17 cellular contexts compared by ENCODE assay signal in genomic region chr5:114782869-114783268, GRCh38.
A peak's percentile ranks its signal among the peaks of the same experiment; 100 is the strongest.
DNase-seq lines count a peak whose midpoint lies in the region; ATAC-seq and TF ChIP-seq lines count a peak whose summit lies in the region.
"Had no signal": no experiment of that assay in that cellular context is flagged by ENCODE, and none has a peak within 500 bp of the region (broad histone marks: within the 10 kb centered on the region; RNA-seq: fewer than 3 reads in every experiment).

No MANE protein-coding gene starts in this region.

- no peak overlapping the region for H3K4me3 ChIP-seq in fibroblast of mammary gland (ENCODE audit: control insufficient read depth, low read depth, low read length)
- no peak overlapping the region for H3K4me3 ChIP-seq in right lobe of liver
- H3K4me3 ChIP-seq in aorta (ENCODE audit: low read length in 2 of 2): no peak overlapping the region
- H3K4me3 ChIP-seq: K562 had no signal

- H3K36me3 ChIP-seq in right lobe of liver: no peaks in the 10 kb centered on the region
- no peaks in the 10 kb centered on the region for H3K36me3 ChIP-seq in aorta (ENCODE audit: control insufficient read depth in 1 of 2, insufficient read depth in 2 of 2, low read length in 1 of 2)

- no peak for TF ChIP-seq POLR2A in right lobe of liver (IDR thresholded peaks at IDR 0.05)

- H3K4me1 ChIP-seq in right lobe of liver (no peaks in the 10 kb centered on the region), aorta (ENCODE audit: control insufficient read depth in 1 of 2, insufficient read depth in 2 of 2, low read length in 2 of 2) (peaks cover 0 to 3% of the 10 kb centered on the region in 2 donors)

- H3K27me3 ChIP-seq in right lobe of liver (no peaks in the 10 kb centered on the region), aorta (ENCODE audit: control insufficient read depth in 1 of 2, insufficient read depth in 2 of 2, low read length in 1 of 2) (no peaks in the 10 kb centered on the region)

- intact Hi-C loops in right lobe of liver (cut with DNase I): no loop called here
- intact Hi-C loops in aorta (cut with DNase I): no loop called here

- WGBS in right lobe of liver (ENCODE audit: insufficient coverage, low coverage, low lambda C conversion rate, missing lambda C conversion rate): no CpG with 5 or more reads among the region's 8 CpGs
- 12 to 17% methylated on average over 8 of the region's 8 CpGs for WGBS in aorta, 2 donors

- H3K9me3 ChIP-seq in right lobe of liver: no peaks in the 10 kb centered on the region
- no peaks in the 10 kb centered on the region for H3K9me3 ChIP-seq in aorta (ENCODE audit: control insufficient read depth, low read length)

- TF ChIP-seq CTCF in fibroblast of mammary gland (conservative IDR thresholded peaks at IDR 0.05; ENCODE audit: control insufficient read depth, insufficient read depth, low read depth, low read length) (no peak), right lobe of liver (IDR thresholded peaks at IDR 0.05) (peak in 2 of 4 donors; percentile 5 to 9)

- ATAC-seq in right lobe of liver: peak in 2 of 4 donors; percentile 18 to 56
- ATAC-seq in aorta (ENCODE audit: low FRiP score): no peak
- ATAC-seq: K562; stimulated activated naive B cell treated with anti-CD40 and anti-IgM and Interleukin-4, amounts not matched to agents 10 μg/mL and 1 μg/mL and 100 μg/mL, for 72 hours had no signal

- peak; percentile 11 for DNase-seq in DMS53 (lab: John Stamatoyannopoulos, UW)
- no peak for DNase-seq in DMS53 treated with DMSO at 0.1 percent for 48 hours (lab: John Stamatoyannopoulos, UW; ENCODE audit: unreplicated experiment)
- DNase-seq in fibroblast of mammary gland (ENCODE audit: low read depth): peak; percentile 21
- DNase-seq in right lobe of liver: peak in 2 of 3 donors; percentile 30 to 48
- DNase-seq in aorta: peak; percentile 74 to 87
- DNase-seq in activated T-cell treated with anti-CD3 and anti-CD28 coated beads, Interleukin-2, amount 50 U/mL, for 48 hours: no peak
- no peak for DNase-seq in stimulated activated CD4-positive, alpha-beta T cell treated with anti-CD3 and anti-CD28 coated beads, Interleukin-4, amount 100 ng/mL, for 4 hours
- DNase-seq in NCI-H1092 (lab: John Stamatoyannopoulos, UW): no peak
- DNase-seq: 8988T; activated CD4-positive, alpha-beta memory T cell treated with anti-CD3 and anti-CD28 coated beads for 36 hours; CD8-positive, alpha-beta memory T cell; GDM1; kidney glomerular epithelial cell; NCI-H1694; SHP77 treated with DMSO at 0.1 percent for 48 hours; stimulated activated naive B cell treated with anti-CD40 and anti-IgM and Interleukin-4, amounts not matched to agents 10 μg/mL and 1 μg/mL and 100 μg/mL, for 72 hours had no signal

- H3K27ac ChIP-seq in right lobe of liver: no peak overlapping the region
- no peak overlapping the region for H3K27ac ChIP-seq in aorta (ENCODE audit: low read depth in 1 of 2, low read length in 2 of 2)

Comparison
In these comparisons a context has a peak if more than half of its experiments do, and no peak if none do; other contexts are left out.
1. DNase-seq: peak in DMS53 (single experiment), fibroblast of mammary gland (single experiment), right lobe of liver (2 of 3) and aorta (2 of 2); none in DMS53 treated with DMSO at 0.1 percent for 48 hours (single experiment), activated T-cell treated with anti-CD3 and anti-CD28 coated beads, Interleukin-2, amount 50 U/mL, for 48 hours (0 of 2), stimulated activated CD4-positive, alpha-beta T cell treated with anti-CD3 and anti-CD28 coated beads, Interleukin-4, amount 100 ng/mL, for 4 hours (0 of 2) and NCI-H1092 (single experiment).